ENCODE assay signal across 31 cellular contexts in the genomic region with DNA sequence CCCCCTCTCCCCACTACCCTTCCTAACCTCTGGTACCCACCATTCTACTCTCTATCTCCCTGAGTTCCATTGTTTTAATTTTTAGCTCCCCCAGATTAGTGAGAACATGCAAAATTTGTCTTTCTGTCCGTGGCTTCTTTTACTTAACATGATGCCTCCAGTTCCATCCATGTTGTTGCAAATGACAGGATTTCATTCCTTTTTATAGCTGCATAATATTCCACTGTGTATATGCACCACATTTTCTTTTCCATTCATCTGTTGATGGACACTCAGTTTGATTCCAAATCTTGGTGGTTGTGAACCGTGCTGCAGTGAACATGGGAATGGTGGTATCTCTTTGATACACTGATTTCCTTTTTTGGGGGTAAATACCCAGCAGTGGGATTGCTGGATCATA.
"Had no signal": no experiment of that assay in that cellular context is flagged by ENCODE, and none has a peak within 500 bp of the region (broad histone marks: within the 10 kb centered on the region; RNA-seq: fewer than 3 reads in every experiment).

No MANE protein-coding gene starts in this region.

- DNase-seq: activated CD4-positive, alpha-beta memory T cell treated with anti-CD3 and anti-CD28 coated beads for 36 hours; activated CD4-positive, alpha-beta T cell treated with anti-CD3 and anti-CD28 coated beads for 36 hours; activated CD4-positive, alpha-beta T cell treated with anti-CD3 and anti-CD28 coated beads, Interleukin-2, amount 10 ng/mL, durations not matched to agents 24 days and 14 days; activated CD4-positive, CD25-positive, alpha-beta regulatory T cell; activated CD4-positive, CD25-positive, alpha-beta regulatory T cell treated with anti-CD3 and anti-CD28 coated beads, Interleukin-2, amount 50 U/mL, for 72 hours; activated CD8-positive, alpha-beta T cell treated with anti-CD3 and anti-CD28 coated beads, Interleukin-2, amount 10 ng/mL, durations not matched to agents 7 days and 5 days; activated effector memory CD4-positive, alpha-beta T cell treated with Interleukin-2 at 50 U/mL for 16 hours; activated gamma-delta T cell treated with Interleukin-2 at 50 U/mL for 16 hours; activated naive CD4-positive, alpha-beta T cell treated with anti-CD3 and anti-CD28 coated beads, Interleukin-2, amount 50 U/mL, for 16 hours; activated naive CD4-positive, alpha-beta T cell treated with Interleukin-2 at 50 U/mL for 16 hours; activated T-cell treated with anti-CD3 and anti-CD28 coated beads, Interleukin-2, amount 50 U/mL, for 48 hours; amniotic stem cell; anterior cingulate cortex; brain microvascular endothelial cell; dorsolateral prefrontal cortex; effector memory CD4-positive, alpha-beta T cell; endodermal cell; erythroblast; foreskin keratinocyte; glutamatergic neuron; heart left ventricle; T-cell had no signal

- H3K4me1 Mint-ChIP-seq: endodermal cell had no signal

- H3K9me3 ChIP-seq: esophagus muscularis mucosa, gastrocnemius medialis, heart left ventricle had no signal

- H3K27me3 Mint-ChIP-seq: activated CD4-positive, alpha-beta memory T cell treated with anti-CD3 and anti-CD28 coated beads for 36 hours; activated CD4-positive, alpha-beta T cell treated with anti-CD3 and anti-CD28 coated beads for 36 hours; activated CD4-positive, alpha-beta T cell treated with anti-CD3 and anti-CD28 coated beads, Interleukin-2, amount 10 ng/mL, durations not matched to agents 24 days and 14 days; activated naive CD8-positive, alpha-beta T cell; central memory CD8-positive, alpha-beta T cell; dendritic cell treated with granulocyte-macrophage colony-stimulating factor and Interleukin-4, amounts not matched to agents 40 ng/mL and 50 ng/mL, for 4 days; T-cell had no signal

- ATAC-seq: activated CD4-positive, alpha-beta T cell treated with anti-CD3 and anti-CD28 coated beads for 36 hours; activated CD8-positive, alpha-beta T cell treated with anti-CD3 and anti-CD28 coated beads, Interleukin-2, amount 10 ng/mL, durations not matched to agents 7 days and 5 days; foreskin keratinocyte; gastrocnemius medialis; heart left ventricle; T-cell had no signal

- H3K27ac ChIP-seq: brain microvascular endothelial cell, coronary artery, dorsolateral prefrontal cortex, esophagus muscularis mucosa, foreskin keratinocyte, gastrocnemius medialis, heart left ventricle had no signal

- H3K4me3 Mint-ChIP-seq: activated CD4-positive, alpha-beta memory T cell treated with anti-CD3 and anti-CD28 coated beads for 36 hours; activated CD4-positive, alpha-beta T cell treated with anti-CD3 and anti-CD28 coated beads for 36 hours; activated CD4-positive, alpha-beta T cell treated with anti-CD3 and anti-CD28 coated beads, Interleukin-2, amount 10 ng/mL, durations not matched to agents 24 days and 14 days; activated CD8-positive, alpha-beta T cell treated with anti-CD3 and anti-CD28 coated beads, Interleukin-2, amount 10 ng/mL, durations not matched to agents 7 days and 5 days; activated naive CD8-positive, alpha-beta T cell; central memory CD8-positive, alpha-beta T cell; dendritic cell treated with granulocyte-macrophage colony-stimulating factor and Interleukin-4, amounts not matched to agents 40 ng/mL and 50 ng/mL, for 4 days; endodermal cell; T-cell; T-helper 1 cell treated with Interleukin-12 subunit alpha and Interleukin-12 subunit beta and Interleukin-4 antibody, amounts not matched to agents 30 μg/mL and 1 μg/mL, for 36 hours had no signal

- H3K4me1 ChIP-seq: foreskin keratinocyte had no signal

- FAIRE-seq: astrocyte, bronchial epithelial cell had no signal

- H3K27ac Mint-ChIP-seq: activated CD4-positive, alpha-beta memory T cell treated with anti-CD3 and anti-CD28 coated beads for 36 hours; activated CD4-positive, alpha-beta T cell treated with anti-CD3 and anti-CD28 coated beads for 36 hours; activated CD4-positive, alpha-beta T cell treated with anti-CD3 and anti-CD28 coated beads, Interleukin-2, amount 10 ng/mL, durations not matched to agents 24 days and 14 days; activated CD8-positive, alpha-beta T cell treated with anti-CD3 and anti-CD28 coated beads, Interleukin-2, amount 10 ng/mL, durations not matched to agents 7 days and 5 days; activated naive CD8-positive, alpha-beta T cell; dendritic cell treated with granulocyte-macrophage colony-stimulating factor and Interleukin-4, amounts not matched to agents 40 ng/mL and 50 ng/mL, for 4 days; endodermal cell; T-cell; T-helper 1 cell treated with Interleukin-12 subunit alpha and Interleukin-12 subunit beta and Interleukin-4 antibody, amounts not matched to agents 30 μg/mL and 1 μg/mL, for 36 hours had no signal

- H3K4me3 ChIP-seq: coronary artery, dorsolateral prefrontal cortex, esophagus muscularis mucosa, gastrocnemius medialis, heart left ventricle had no signal

- H3K9me3 Mint-ChIP-seq: activated CD4-positive, alpha-beta memory T cell treated with anti-CD3 and anti-CD28 coated beads for 36 hours; central memory CD8-positive, alpha-beta T cell; dendritic cell treated with granulocyte-macrophage colony-stimulating factor and Interleukin-4, amounts not matched to agents 40 ng/mL and 50 ng/mL, for 4 days; endodermal cell; T-cell; T-helper 1 cell treated with Interleukin-12 subunit alpha and Interleukin-12 subunit beta and Interleukin-4 antibody, amounts not matched to agents 30 μg/mL and 1 μg/mL, for 36 hours had no signal
